Comparison of ENCODE assay signal across 1 cellular context in genomic region chr10:42637648-42638052, GRCh38.
TF ChIP-seq lines count a peak whose summit lies in the region.

No MANE protein-coding gene starts in this region.

TF ChIP-seq in GM23338, 12 proteins besides CTCF, POLR2A, EP300 and RAD21 (continued from another document):
- TF ChIP-seq, protein P1, sequence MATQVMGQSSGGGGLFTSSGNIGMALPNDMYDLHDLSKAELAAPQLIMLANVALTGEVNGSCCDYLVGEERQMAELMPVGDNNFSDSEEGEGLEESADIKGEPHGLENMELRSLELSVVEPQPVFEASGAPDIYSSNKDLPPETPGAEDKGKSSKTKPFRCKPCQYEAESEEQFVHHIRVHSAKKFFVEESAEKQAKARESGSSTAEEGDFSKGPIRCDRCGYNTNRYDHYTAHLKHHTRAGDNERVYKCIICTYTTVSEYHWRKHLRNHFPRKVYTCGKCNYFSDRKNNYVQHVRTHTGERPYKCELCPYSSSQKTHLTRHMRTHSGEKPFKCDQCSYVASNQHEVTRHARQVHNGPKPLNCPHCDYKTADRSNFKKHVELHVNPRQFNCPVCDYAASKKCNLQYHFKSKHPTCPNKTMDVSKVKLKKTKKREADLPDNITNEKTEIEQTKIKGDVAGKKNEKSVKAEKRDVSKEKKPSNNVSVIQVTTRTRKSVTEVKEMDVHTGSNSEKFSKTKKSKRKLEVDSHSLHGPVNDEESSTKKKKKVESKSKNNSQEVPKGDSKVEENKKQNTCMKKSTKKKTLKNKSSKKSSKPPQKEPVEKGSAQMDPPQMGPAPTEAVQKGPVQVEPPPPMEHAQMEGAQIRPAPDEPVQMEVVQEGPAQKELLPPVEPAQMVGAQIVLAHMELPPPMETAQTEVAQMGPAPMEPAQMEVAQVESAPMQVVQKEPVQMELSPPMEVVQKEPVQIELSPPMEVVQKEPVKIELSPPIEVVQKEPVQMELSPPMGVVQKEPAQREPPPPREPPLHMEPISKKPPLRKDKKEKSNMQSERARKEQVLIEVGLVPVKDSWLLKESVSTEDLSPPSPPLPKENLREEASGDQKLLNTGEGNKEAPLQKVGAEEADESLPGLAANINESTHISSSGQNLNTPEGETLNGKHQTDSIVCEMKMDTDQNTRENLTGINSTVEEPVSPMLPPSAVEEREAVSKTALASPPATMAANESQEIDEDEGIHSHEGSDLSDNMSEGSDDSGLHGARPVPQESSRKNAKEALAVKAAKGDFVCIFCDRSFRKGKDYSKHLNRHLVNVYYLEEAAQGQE (IDR thresholded peaks at IDR 0.05; ENCODE audit: unreplicated experiment): no peak
- TF ChIP-seq ZNF114 (CRISPR knock-in tag; IDR thresholded peaks at IDR 0.05) (no peak), JUNB (IDR thresholded peaks at IDR 0.05; ENCODE audit: unreplicated experiment) (no peak), EZH2phosphoT487 (IDR thresholded peaks at IDR 0.05; ENCODE audit: unreplicated experiment) (no peak)
